Comparison of ENCODE assay signal across 11 cellular contexts in the genomic region with DNA sequence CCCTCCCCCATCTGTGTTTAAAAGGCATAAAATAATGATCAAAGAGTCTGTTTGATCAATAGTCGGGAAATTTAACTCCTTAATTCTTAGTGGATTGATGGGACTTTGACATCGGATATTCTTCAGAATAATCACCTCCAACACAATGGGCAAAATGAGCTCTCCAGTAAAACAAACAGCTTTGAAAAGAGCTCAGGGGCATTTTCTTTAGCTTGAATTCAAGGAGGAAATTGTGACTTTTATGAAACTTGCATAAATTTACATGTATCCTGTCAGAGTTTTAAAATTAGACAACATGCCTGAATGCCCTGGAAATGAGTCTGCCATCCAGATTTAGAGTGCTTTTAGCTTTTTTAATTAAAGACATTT.
A peak's percentile ranks its signal among the peaks of the same experiment; 100 is the strongest.
DNase-seq lines count a peak whose midpoint lies in the region; ATAC-seq and TF ChIP-seq lines count a peak whose summit lies in the region.
"Had no signal": no experiment of that assay in that cellular context is flagged by ENCODE, and none has a peak within 500 bp of the region (broad histone marks: within the 10 kb centered on the region; RNA-seq: fewer than 3 reads in every experiment).

No MANE protein-coding gene starts in this region.

- H3K23ac ChIP-seq in mesenchymal stem cell (ENCODE audit: low read length in 2 of 2), result no peak overlapping the region

- peaks cover 39 to 64% of the 10 kb centered on the region in 2 donors for H3K4me1 Mint-ChIP-seq in natural killer cell treated with Interleukin-12 subunit alpha and Interleukin-12 subunit beta and Interleukin-15 and Interleukin-18, amount 100 ng/mL, for 72 hours (ENCODE audit: low read depth in 2 of 2)
- H3K4me1 Mint-ChIP-seq in natural killer cell, result peaks cover 35 to 43% of the 10 kb centered on the region in 2 donors
- peaks cover 96% of the 10 kb centered on the region for H3K4me1 Mint-ChIP-seq in activated B cell treated with CpG ODN at 0.5 μM for 24 hours
- peaks cover 6 to 81% (median 12%) of the 10 kb centered on the region in 4 donors for H3K4me1 Mint-ChIP-seq in naive thymus-derived CD8-positive, alpha-beta T cell

- DNase-seq in natural killer cell treated with Interleukin-12 subunit alpha and Interleukin-12 subunit beta and Interleukin-15 and Interleukin-18, amount 100 ng/mL, for 72 hours (ENCODE audit: low spot score), result no peak
- no peak for DNase-seq in natural killer cell
- no peak for DNase-seq in activated B cell treated with CpG ODN at 0.5 μM for 24 hours
- DNase-seq in mesenchymal stem cell, result no peak
- DNase-seq in dedifferentiated amniotic fluid mesenchymal stem cell (ENCODE audit: extremely low spot score), result no peak
- DNase-seq in naive thymus-derived CD8-positive, alpha-beta T cell, result no peak
- DNase-seq: CD8-positive, alpha-beta memory T cell; effector CD8-positive, alpha-beta T cell; substantia nigra had no signal

- H3K9ac ChIP-seq in mesenchymal stem cell (ENCODE audit: low read length), result peak overlapping the region; percentile 79

- ATAC-seq in natural killer cell treated with Interleukin-12 subunit alpha and Interleukin-12 subunit beta and Interleukin-15 and Interleukin-18, amount 100 ng/mL, for 72 hours, result no peak
- ATAC-seq in natural killer cell (no peak), activated B cell treated with CpG ODN at 0.5 μM for 24 hours (ENCODE audit: low read depth) (peak; percentile 6), HG03354 (IDR thresholded peaks at IDR 0.05; ENCODE audit: poor library complexity, severe bottlenecking, unreplicated experiment) (no peak), HG03460 (IDR thresholded peaks at IDR 0.05; ENCODE audit: unreplicated experiment) (no peak)
- ATAC-seq in naive thymus-derived CD8-positive, alpha-beta T cell, result no peak

- no peak overlapping the region for H4K91ac ChIP-seq in mesenchymal stem cell (ENCODE audit: low read length)

- no peaks in the 10 kb centered on the region for H3K27me3 Mint-ChIP-seq in natural killer cell treated with Interleukin-12 subunit alpha and Interleukin-12 subunit beta and Interleukin-15 and Interleukin-18, amount 100 ng/mL, for 72 hours
- H3K27me3 Mint-ChIP-seq in natural killer cell (ENCODE audit: low read depth in 2 of 2) (no peaks in the 10 kb centered on the region), activated B cell treated with CpG ODN at 0.5 μM for 24 hours (no peaks in the 10 kb centered on the region)
- no peaks in the 10 kb centered on the region for H3K27me3 Mint-ChIP-seq in naive thymus-derived CD8-positive, alpha-beta T cell
- H3K27me3 Mint-ChIP-seq: CD8-positive, alpha-beta memory T cell had no signal

- peak overlapping the region; percentile 67 to 84 for H3K27ac Mint-ChIP-seq in natural killer cell treated with Interleukin-12 subunit alpha and Interleukin-12 subunit beta and Interleukin-15 and Interleukin-18, amount 100 ng/mL, for 72 hours
- H3K27ac Mint-ChIP-seq in natural killer cell (no peak overlapping the region), activated B cell treated with CpG ODN at 0.5 μM for 24 hours (peak overlapping the region; percentile 96)
- peak overlapping the region in 2 of 10 donors; percentile 6 to 75 for H3K27ac Mint-ChIP-seq in naive thymus-derived CD8-positive, alpha-beta T cell

- WGBS in mesenchymal stem cell, result no CpG with 5 or more reads among the region's 2 CpGs

- H3K27me3 ChIP-seq in mesenchymal stem cell (ENCODE audit: control insufficient read depth in 1 of 2, insufficient read depth in 1 of 2, low read length in 2 of 2), result no peaks in the 10 kb centered on the region

- no peak overlapping the region for H2BK120ac ChIP-seq in mesenchymal stem cell (ENCODE audit: low read depth, low read length)

- peaks cover 19% of the 10 kb centered on the region for H3K79me1 ChIP-seq in mesenchymal stem cell (replicated peaks; ENCODE audit: low read length, poor library complexity, severe bottlenecking)

- H2AK5ac ChIP-seq in mesenchymal stem cell (ENCODE audit: low read length, severe bottlenecking), result no peak overlapping the region

- H3K27ac ChIP-seq in mesenchymal stem cell (ENCODE audit: low read length, poor library complexity, severe bottlenecking), result no peak overlapping the region

- H4K8ac ChIP-seq in mesenchymal stem cell (ENCODE audit: low read length), result no peak overlapping the region

- peaks cover 3% of the 10 kb centered on the region for H3K9me3 Mint-ChIP-seq in natural killer cell treated with Interleukin-12 subunit alpha and Interleukin-12 subunit beta and Interleukin-15 and Interleukin-18, amount 100 ng/mL, for 72 hours
- H3K9me3 Mint-ChIP-seq in natural killer cell (no peaks in the 10 kb centered on the region), activated B cell treated with CpG ODN at 0.5 μM for 24 hours (peaks cover 2% of the 10 kb centered on the region)
- no peaks in the 10 kb centered on the region for H3K9me3 Mint-ChIP-seq in naive thymus-derived CD8-positive, alpha-beta T cell
- H3K9me3 Mint-ChIP-seq: CD8-positive, alpha-beta memory T cell had no signal

- POLR2A ChIA-PET in activated B cell treated with CpG ODN at 0.5 μM for 24 hours (lab: Charles Lee), result interaction anchor here (0.7 to 18.5 kb wide), 20 partner anchors 10 to 223 kb away, joined by 3 to 382 read pairs (median 8); partner anchors contain the start of gene ARID5B
- POLR2A ChIA-PET in naive thymus-derived CD8-positive, alpha-beta T cell (lab: Charles Lee), result no interaction called here

- no peak overlapping the region for H2BK5ac ChIP-seq in mesenchymal stem cell (ENCODE audit: low read depth, low read length, poor library complexity, severe bottlenecking)

- H3K4me3 Mint-ChIP-seq in natural killer cell treated with Interleukin-12 subunit alpha and Interleukin-12 subunit beta and Interleukin-15 and Interleukin-18, amount 100 ng/mL, for 72 hours, result peak overlapping the region; percentile 28
- H3K4me3 Mint-ChIP-seq in natural killer cell, result no peak overlapping the region
- H3K4me3 Mint-ChIP-seq in activated B cell treated with CpG ODN at 0.5 μM for 24 hours, result peak overlapping the region; percentile 69
- peak overlapping the region in 1 of 10 donors; percentile 54 for H3K4me3 Mint-ChIP-seq in naive thymus-derived CD8-positive, alpha-beta T cell

- CTCF ChIA-PET in activated B cell treated with CpG ODN at 0.5 μM for 24 hours (lab: Charles Lee), result interaction anchor here (0.6 to 4.4 kb wide), 9 partner anchors 9 to 224 kb away, joined by 3 to 33 read pairs (median 4); partner anchors contain the start of gene ARID5B

- H3K4me3 ChIP-seq in mesenchymal stem cell (ENCODE audit: insufficient read depth in 1 of 2, low read depth in 1 of 2, low read length in 2 of 2), result no peak overlapping the region

- no peak overlapping the region for H3K14ac ChIP-seq in mesenchymal stem cell (ENCODE audit: low read length in 2 of 2)

- H3K4ac ChIP-seq in mesenchymal stem cell (ENCODE audit: low read depth in 1 of 2, low read length in 2 of 2), result no peak overlapping the region

- intact Hi-C loops in natural killer cell (cut with micrococcal nuclease) (no loop called here), activated B cell treated with CpG ODN at 0.5 μM for 24 hours (cut with micrococcal nuclease) (loop anchor here (1.0 to 2.0 kb wide), 3 partner anchors 18 to 116 kb away; no protein-coding TSS in a partner anchor)

- no peak overlapping the region for H2BK15ac ChIP-seq in mesenchymal stem cell (ENCODE audit: low read depth, poor library complexity, severe bottlenecking)

- peaks cover 0 to 3% of the 10 kb centered on the region in 2 experiments for H3K36me3 ChIP-seq in mesenchymal stem cell (ENCODE audit: control insufficient read depth in 1 of 2, insufficient read depth in 2 of 2, low read depth in 1 of 2, low read length in 2 of 2)

- H2AFZ ChIP-seq in mesenchymal stem cell (ENCODE audit: low read depth, low read length), result no peak overlapping the region

- H3K4me2 ChIP-seq in mesenchymal stem cell (ENCODE audit: low read length, poor library complexity, severe bottlenecking), result no peak overlapping the region

- peaks cover 18% of the 10 kb centered on the region for H3K36me3 Mint-ChIP-seq in natural killer cell treated with Interleukin-12 subunit alpha and Interleukin-12 subunit beta and Interleukin-15 and Interleukin-18, amount 100 ng/mL, for 72 hours
- H3K36me3 Mint-ChIP-seq in natural killer cell (no peaks in the 10 kb centered on the region), activated B cell treated with CpG ODN at 0.5 μM for 24 hours (ENCODE audit: low read depth) (peaks cover 33% of the 10 kb centered on the region)
- H3K36me3 Mint-ChIP-seq in naive thymus-derived CD8-positive, alpha-beta T cell, result peaks cover 0 to 7% (median 2%) of the 10 kb centered on the region in 3 donors

- no peak for TF ChIP-seq CTCF in natural killer cell (IDR thresholded peaks at IDR 0.05)
- no peak for TF ChIP-seq CTCF in activated B cell treated with CpG ODN at 0.5 μM for 24 hours (IDR thresholded peaks at IDR 0.05)

- no peak overlapping the region for H2BK12ac ChIP-seq in mesenchymal stem cell (ENCODE audit: low read length in 2 of 2)

- H3K18ac ChIP-seq in mesenchymal stem cell (ENCODE audit: low read depth in 1 of 2, low read length in 2 of 2), result no peak overlapping the region

- peaks cover 3% of the 10 kb centered on the region for H3K4me1 ChIP-seq in mesenchymal stem cell (ENCODE audit: control insufficient read depth, insufficient read depth, low read depth, low read length)

- H3K9me3 ChIP-seq in mesenchymal stem cell (ENCODE audit: control insufficient read depth, low read length), result peaks cover 8% of the 10 kb centered on the region

Comparison
In these comparisons a context has a peak if more than half of its experiments do, and no peak if none do; other contexts are left out.
1. H3K27ac Mint-ChIP-seq: peak in natural killer cell treated with Interleukin-12 subunit alpha and Interleukin-12 subunit beta and Interleukin-15 and Interleukin-18, amount 100 ng/mL, for 72 hours (2 of 2) and activated B cell treated with CpG ODN at 0.5 μM for 24 hours (single experiment); none in natural killer cell (0 of 2).